In the genomic region with DNA sequence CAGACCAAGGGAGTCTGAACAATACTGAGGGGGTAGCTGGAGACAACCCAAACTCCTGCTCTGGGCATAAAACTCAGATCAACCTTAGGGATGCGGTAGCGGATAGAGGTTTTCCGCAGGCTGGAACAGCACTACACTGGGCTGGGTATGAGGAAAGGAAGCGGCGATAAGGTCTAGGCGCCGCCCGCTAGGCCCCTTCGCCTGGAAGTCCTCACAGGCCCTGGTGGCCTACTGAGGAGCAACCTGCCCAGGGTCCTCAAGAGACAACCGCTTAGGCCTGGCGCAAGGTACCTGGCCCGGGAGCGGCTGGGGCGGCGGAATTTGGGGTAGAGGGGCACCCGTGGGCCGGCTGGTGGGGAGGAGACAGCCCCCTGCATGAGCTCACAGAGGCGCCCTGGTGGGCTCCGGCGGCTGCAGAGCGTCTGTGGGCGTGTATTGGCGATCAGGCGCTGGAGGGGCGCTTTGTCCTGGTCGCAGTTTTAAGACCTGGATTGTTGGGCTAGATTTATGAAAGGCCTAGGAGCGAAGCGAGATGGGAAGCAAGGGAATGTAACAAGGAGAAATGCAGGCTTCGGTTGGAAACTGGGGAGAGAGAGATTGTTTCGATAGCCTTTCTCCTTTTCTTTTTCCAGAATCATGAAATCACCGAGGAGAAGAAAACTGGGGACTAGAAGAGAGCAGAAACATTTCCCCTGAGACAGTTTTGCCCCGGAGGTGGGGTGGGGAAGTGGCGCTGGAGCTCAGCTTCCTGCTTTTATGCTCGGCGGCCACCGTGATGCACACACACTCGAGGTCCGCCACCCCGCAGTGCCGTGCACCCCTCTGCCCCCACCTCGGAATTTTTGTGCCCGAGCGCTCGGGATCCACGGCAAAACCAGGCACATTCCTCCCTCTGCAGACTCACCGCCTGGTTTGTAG, we compare ENCODE assay signal across 1 cellular context.
TF ChIP-seq lines count a peak whose summit lies in the region.

No MANE protein-coding gene starts in this region.

TF ChIP-seq in HepG2, 621 proteins besides CTCF, POLR2A, EP300 and RAD21:
- TF ChIP-seq, protein P1, sequence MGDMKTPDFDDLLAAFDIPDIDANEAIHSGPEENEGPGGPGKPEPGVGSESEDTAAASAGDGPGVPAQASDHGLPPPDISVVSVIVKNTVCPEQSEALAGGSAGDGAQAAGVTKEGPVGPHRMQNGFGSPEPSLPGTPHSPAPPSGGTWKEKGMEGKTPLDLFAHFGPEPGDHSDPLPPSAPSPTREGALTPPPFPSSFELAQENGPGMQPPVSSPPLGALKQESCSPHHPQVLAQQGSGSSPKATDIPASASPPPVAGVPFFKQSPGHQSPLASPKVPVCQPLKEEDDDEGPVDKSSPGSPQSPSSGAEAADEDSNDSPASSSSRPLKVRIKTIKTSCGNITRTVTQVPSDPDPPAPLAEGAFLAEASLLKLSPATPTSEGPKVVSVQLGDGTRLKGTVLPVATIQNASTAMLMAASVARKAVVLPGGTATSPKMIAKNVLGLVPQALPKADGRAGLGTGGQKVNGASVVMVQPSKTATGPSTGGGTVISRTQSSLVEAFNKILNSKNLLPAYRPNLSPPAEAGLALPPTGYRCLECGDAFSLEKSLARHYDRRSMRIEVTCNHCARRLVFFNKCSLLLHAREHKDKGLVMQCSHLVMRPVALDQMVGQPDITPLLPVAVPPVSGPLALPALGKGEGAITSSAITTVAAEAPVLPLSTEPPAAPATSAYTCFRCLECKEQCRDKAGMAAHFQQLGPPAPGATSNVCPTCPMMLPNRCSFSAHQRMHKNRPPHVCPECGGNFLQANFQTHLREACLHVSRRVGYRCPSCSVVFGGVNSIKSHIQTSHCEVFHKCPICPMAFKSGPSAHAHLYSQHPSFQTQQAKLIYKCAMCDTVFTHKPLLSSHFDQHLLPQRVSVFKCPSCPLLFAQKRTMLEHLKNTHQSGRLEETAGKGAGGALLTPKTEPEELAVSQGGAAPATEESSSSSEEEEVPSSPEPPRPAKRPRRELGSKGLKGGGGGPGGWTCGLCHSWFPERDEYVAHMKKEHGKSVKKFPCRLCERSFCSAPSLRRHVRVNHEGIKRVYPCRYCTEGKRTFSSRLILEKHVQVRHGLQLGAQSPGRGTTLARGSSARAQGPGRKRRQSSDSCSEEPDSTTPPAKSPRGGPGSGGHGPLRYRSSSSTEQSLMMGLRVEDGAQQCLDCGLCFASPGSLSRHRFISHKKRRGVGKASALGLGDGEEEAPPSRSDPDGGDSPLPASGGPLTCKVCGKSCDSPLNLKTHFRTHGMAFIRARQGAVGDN (CRISPR knock-in tag; IDR thresholded peaks at IDR 0.05) = no peak
- TF ChIP-seq ZFY (CRISPR knock-in tag; IDR thresholded peaks at IDR 0.05) (no peak), ZNF468 (CRISPR knock-in tag; IDR thresholded peaks at IDR 0.05) (no peak), PCBP1 (IDR thresholded peaks at IDR 0.05; ENCODE audit: borderline replicate concordance, low read depth, low read length) (no peak), FOXA1 (IDR thresholded peaks at IDR 0.05) (no peak), FOXA1 (CRISPR knock-in tag; IDR thresholded peaks at IDR 0.05) (no peak), KMT2A (CRISPR knock-in tag; IDR thresholded peaks at IDR 0.05) (no peak), ZNF354B (CRISPR knock-in tag; IDR thresholded peaks at IDR 0.05) (no peak), ZNF317 (CRISPR knock-in tag; IDR thresholded peaks at IDR 0.05) (no peak), ZNF737 (CRISPR knock-in tag; IDR thresholded peaks at IDR 0.05; ENCODE audit: borderline replicate concordance) (no peak), HOXA7 (CRISPR knock-in tag; IDR thresholded peaks at IDR 0.05) (no peak)
- TF ChIP-seq, protein P2, sequence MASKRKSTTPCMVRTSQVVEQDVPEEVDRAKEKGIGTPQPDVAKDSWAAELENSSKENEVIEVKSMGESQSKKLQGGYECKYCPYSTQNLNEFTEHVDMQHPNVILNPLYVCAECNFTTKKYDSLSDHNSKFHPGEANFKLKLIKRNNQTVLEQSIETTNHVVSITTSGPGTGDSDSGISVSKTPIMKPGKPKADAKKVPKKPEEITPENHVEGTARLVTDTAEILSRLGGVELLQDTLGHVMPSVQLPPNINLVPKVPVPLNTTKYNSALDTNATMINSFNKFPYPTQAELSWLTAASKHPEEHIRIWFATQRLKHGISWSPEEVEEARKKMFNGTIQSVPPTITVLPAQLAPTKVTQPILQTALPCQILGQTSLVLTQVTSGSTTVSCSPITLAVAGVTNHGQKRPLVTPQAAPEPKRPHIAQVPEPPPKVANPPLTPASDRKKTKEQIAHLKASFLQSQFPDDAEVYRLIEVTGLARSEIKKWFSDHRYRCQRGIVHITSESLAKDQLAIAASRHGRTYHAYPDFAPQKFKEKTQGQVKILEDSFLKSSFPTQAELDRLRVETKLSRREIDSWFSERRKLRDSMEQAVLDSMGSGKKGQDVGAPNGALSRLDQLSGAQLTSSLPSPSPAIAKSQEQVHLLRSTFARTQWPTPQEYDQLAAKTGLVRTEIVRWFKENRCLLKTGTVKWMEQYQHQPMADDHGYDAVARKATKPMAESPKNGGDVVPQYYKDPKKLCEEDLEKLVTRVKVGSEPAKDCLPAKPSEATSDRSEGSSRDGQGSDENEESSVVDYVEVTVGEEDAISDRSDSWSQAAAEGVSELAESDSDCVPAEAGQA (IDR thresholded peaks at IDR 0.05; ENCODE audit: low read depth) = no peak
- TF ChIP-seq, protein P2 (CRISPR knock-in tag; IDR thresholded peaks at IDR 0.05; ENCODE audit: borderline replicate concordance) = no peak
- TF ChIP-seq, protein P3, sequence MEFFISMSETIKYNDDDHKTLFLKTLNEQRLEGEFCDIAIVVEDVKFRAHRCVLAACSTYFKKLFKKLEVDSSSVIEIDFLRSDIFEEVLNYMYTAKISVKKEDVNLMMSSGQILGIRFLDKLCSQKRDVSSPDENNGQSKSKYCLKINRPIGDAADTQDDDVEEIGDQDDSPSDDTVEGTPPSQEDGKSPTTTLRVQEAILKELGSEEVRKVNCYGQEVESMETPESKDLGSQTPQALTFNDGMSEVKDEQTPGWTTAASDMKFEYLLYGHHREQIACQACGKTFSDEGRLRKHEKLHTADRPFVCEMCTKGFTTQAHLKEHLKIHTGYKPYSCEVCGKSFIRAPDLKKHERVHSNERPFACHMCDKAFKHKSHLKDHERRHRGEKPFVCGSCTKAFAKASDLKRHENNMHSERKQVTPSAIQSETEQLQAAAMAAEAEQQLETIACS (CRISPR knock-in tag; IDR thresholded peaks at IDR 0.05) = no peak
TF ChIP-seq in HepG2: peak in this region for 0.
